In genomic region chr2:24365826-24366225, GRCh38 we compare ENCODE assay signal across 1 cellular context.
TF ChIP-seq lines count a peak whose summit lies in the region.

No MANE protein-coding gene starts in this region.

TF ChIP-seq in GM23338, 12 proteins besides CTCF, POLR2A, EP300 and RAD21 (continued from another document):
- no peak for TF ChIP-seq ETS1 (IDR thresholded peaks at IDR 0.05)
- TF ChIP-seq EZH2 (IDR thresholded peaks at IDR 0.05; ENCODE audit: low read depth, unreplicated experiment): no peak
- no peak for TF ChIP-seq EZH2phosphoT487 (IDR thresholded peaks at IDR 0.05; ENCODE audit: unreplicated experiment)
- no peak for TF ChIP-seq ZNF462 (CRISPR knock-in tag; IDR thresholded peaks at IDR 0.05)
